ENCODE assay signal across 1 cellular context in the genomic region with DNA sequence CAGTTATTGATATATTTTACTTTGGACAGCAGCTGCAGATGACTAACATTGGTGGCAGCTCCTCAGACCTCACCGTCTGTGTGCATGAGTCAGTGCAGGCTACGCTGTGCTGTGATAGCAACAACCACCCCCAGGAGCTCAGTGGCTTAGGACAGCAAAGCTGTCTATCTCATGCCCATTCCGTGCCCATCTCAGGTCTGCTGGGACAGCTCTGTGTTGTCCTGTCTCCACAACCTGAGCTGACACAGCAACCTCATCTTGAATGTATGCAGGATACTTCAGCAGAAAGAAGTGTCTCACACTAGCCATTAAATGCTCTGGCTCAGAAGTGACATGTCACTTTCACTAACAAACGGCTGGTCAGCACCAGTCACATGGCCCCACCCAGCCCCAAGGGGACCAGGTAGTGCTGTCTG.
TF ChIP-seq lines count a peak whose summit lies in the region.

No MANE protein-coding gene starts in this region.

TF ChIP-seq in A549, 52 proteins besides CTCF, POLR2A, EP300 and RAD21 (continued from another document):
- TF ChIP-seq, protein P1, sequence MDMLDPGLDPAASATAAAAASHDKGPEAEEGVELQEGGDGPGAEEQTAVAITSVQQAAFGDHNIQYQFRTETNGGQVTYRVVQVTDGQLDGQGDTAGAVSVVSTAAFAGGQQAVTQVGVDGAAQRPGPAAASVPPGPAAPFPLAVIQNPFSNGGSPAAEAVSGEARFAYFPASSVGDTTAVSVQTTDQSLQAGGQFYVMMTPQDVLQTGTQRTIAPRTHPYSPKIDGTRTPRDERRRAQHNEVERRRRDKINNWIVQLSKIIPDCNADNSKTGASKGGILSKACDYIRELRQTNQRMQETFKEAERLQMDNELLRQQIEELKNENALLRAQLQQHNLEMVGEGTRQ (IDR thresholded peaks at IDR 0.05): peak; percentile 23; the same call in 1 of the 2 replicates
- no peak for TF ChIP-seq NPAS2 (CRISPR knock-in tag; IDR thresholded peaks at IDR 0.05; ENCODE audit: borderline replicate concordance)
- no peak for TF ChIP-seq FOSL2 (IDR thresholded peaks at IDR 0.05)
- TF ChIP-seq FOSL2 (CRISPR knock-in tag; IDR thresholded peaks at IDR 0.05): peak; percentile 48
- no peak for TF ChIP-seq BHLHE40 (IDR thresholded peaks at IDR 0.05; ENCODE audit: low read depth, low read length)
- no peak for TF ChIP-seq HEYL (CRISPR knock-in tag; IDR thresholded peaks at IDR 0.05)
